1 cellular context compared by ENCODE assay signal in the genomic region with DNA sequence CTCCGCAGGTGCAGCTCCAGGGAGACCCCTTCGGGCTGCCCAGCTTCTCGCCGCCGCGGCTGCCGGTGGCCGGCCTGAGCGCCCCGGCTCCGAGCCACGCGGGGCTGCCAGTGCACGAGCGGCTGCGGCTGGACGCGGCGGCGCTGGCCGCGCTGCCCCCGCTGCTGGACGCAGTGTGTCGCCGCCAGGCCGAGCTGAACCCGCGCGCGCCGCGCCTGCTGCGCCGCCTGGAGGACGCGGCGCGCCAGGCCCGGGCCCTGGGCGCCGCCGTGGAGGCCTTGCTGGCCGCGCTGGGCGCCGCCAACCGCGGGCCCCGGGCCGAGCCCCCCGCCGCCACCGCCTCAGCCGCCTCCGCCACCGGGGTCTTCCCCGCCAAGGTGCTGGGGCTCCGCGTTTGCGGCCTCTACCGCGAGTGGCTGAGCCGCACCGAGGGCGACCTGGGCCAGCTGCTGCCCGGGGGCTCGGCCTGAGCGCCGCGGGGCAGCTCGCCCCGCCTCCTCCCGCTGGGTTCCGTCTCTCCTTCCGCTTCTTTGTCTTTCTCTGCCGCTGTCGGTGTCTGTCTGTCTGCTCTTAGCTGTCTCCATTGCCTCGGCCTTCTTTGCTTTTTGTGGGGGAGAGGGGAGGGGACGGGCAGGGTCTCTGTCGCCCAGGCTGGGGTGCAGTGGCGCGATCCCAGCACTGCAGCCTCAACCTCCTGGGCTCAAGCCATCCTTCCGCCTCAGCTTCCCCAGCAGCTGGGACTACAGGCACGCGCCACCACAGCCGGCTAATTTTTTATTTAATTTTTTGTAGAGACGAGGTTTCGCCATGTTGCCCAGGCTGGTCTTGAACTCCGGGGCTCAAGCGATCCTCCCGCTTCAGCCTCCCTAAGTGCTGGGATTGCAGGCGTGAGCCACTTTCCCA.
A peak's percentile ranks its signal among the peaks of the same experiment; 100 is the strongest.
TF ChIP-seq lines count a peak whose summit lies in the region.

No MANE protein-coding gene starts in this region.

TF ChIP-seq in HepG2, 621 proteins besides CTCF, POLR2A, EP300 and RAD21 (continued from another document and continues in another):
- TF ChIP-seq, protein P1, sequence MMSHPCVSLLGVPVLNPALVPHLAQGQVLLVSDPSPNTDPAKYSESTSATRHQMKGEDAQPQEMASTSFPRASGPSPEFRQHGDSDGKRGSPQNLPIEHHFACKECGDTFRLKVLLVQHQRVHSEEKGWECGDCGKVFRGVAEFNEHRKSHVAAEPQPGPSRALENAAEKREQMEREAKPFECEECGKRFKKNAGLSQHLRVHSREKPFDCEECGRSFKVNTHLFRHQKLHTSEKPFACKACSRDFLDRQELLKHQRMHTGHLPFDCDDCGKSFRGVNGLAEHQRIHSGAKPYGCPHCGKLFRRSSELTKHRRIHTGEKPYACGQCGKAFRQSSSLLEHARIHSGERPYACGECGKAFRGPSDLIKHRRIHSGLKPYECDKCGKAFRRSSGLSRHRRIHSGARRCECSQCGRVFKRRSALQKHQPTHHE (CRISPR knock-in tag; IDR thresholded peaks at IDR 0.05; ENCODE audit: borderline replicate concordance) = no peak
- TF ChIP-seq ZFP1 (CRISPR knock-in tag; IDR thresholded peaks at IDR 0.05) (no peak), SRSF1 (optimal IDR thresholded peaks at IDR 0.05; ENCODE audit: low read depth, low read length) (peak; percentile 42), ZNF703 (CRISPR knock-in tag; IDR thresholded peaks at IDR 0.05; ENCODE audit: borderline replicate concordance) (no peak), MTF2 (CRISPR knock-in tag; IDR thresholded peaks at IDR 0.05; ENCODE audit: borderline replicate concordance) (no peak), CCDC6 (CRISPR knock-in tag; IDR thresholded peaks at IDR 0.05) (peak; percentile 62; the same call in 1 of the 2 replicates), ZNF761 (CRISPR knock-in tag; conservative IDR thresholded peaks at IDR 0.05) (no peak; the same call in 1 of the 2 replicates), THAP11 (CRISPR knock-in tag; IDR thresholded peaks at IDR 0.05) (peak; percentile 55), ADNP (CRISPR knock-in tag; IDR thresholded peaks at IDR 0.05) (no peak), ZNF556 (CRISPR knock-in tag; IDR thresholded peaks at IDR 0.05; ENCODE audit: borderline replicate concordance) (no peak), RNF2 (conservative IDR thresholded peaks at IDR 0.05; ENCODE audit: low read depth) (0 out of 2 replicates have a peak, but pooled peaks have one; percentile 50), ZSCAN31 (CRISPR knock-in tag; IDR thresholded peaks at IDR 0.05; ENCODE audit: low read depth) (no peak), PRMT3 (CRISPR knock-in tag; IDR thresholded peaks at IDR 0.05; ENCODE audit: borderline replicate concordance, low read depth) (peak; percentile 55; the same call in 1 of the 2 replicates), MED8 (CRISPR knock-in tag; IDR thresholded peaks at IDR 0.05; ENCODE audit: insufficient replicate concordance) (peak; percentile 29), REPIN1 (CRISPR knock-in tag; IDR thresholded peaks at IDR 0.05; ENCODE audit: borderline replicate concordance, low read depth) (no peak), ZNF121 (CRISPR knock-in tag; IDR thresholded peaks at IDR 0.05) (no peak), PITX1 (CRISPR knock-in tag; IDR thresholded peaks at IDR 0.05) (no peak), SP5 (CRISPR knock-in tag; IDR thresholded peaks at IDR 0.05; ENCODE audit: borderline replicate concordance, low read depth) (0 out of 2 replicates have a peak, but pooled peaks have one; percentile 5), MAFG (CRISPR knock-in tag; IDR thresholded peaks at IDR 0.05) (no peak), ZNF251 (CRISPR knock-in tag; IDR thresholded peaks at IDR 0.05) (no peak), TSC22D2 (CRISPR knock-in tag; IDR thresholded peaks at IDR 0.05; ENCODE audit: borderline replicate concordance) (no peak), NAIF1 (CRISPR knock-in tag; IDR thresholded peaks at IDR 0.05; ENCODE audit: borderline replicate concordance) (no peak), JUN (CRISPR knock-in tag; IDR thresholded peaks at IDR 0.05) (no peak), SPEN (CRISPR knock-in tag; IDR thresholded peaks at IDR 0.05; ENCODE audit: low read depth) (peak; percentile 23; the same call in 1 of the 2 replicates), ZNF552 (CRISPR knock-in tag; IDR thresholded peaks at IDR 0.05; ENCODE audit: borderline replicate concordance) (no peak), DPF2 (CRISPR knock-in tag; IDR thresholded peaks at IDR 0.05; ENCODE audit: borderline replicate concordance, low read depth) (no peak), HNF4A (CRISPR knock-in tag; IDR thresholded peaks at IDR 0.05) (no peak), ZNF891 (CRISPR knock-in tag; IDR thresholded peaks at IDR 0.05) (no peak), ZNF337 (CRISPR knock-in tag; IDR thresholded peaks at IDR 0.05; ENCODE audit: borderline replicate concordance, low read depth) (no peak), KDM5B (CRISPR knock-in tag; IDR thresholded peaks at IDR 0.05; ENCODE audit: borderline replicate concordance) (peak; percentile 43; the same call in 1 of the 2 replicates), FOXM1 (CRISPR knock-in tag; IDR thresholded peaks at IDR 0.05) (no peak)
- TF ChIP-seq, protein P2, sequence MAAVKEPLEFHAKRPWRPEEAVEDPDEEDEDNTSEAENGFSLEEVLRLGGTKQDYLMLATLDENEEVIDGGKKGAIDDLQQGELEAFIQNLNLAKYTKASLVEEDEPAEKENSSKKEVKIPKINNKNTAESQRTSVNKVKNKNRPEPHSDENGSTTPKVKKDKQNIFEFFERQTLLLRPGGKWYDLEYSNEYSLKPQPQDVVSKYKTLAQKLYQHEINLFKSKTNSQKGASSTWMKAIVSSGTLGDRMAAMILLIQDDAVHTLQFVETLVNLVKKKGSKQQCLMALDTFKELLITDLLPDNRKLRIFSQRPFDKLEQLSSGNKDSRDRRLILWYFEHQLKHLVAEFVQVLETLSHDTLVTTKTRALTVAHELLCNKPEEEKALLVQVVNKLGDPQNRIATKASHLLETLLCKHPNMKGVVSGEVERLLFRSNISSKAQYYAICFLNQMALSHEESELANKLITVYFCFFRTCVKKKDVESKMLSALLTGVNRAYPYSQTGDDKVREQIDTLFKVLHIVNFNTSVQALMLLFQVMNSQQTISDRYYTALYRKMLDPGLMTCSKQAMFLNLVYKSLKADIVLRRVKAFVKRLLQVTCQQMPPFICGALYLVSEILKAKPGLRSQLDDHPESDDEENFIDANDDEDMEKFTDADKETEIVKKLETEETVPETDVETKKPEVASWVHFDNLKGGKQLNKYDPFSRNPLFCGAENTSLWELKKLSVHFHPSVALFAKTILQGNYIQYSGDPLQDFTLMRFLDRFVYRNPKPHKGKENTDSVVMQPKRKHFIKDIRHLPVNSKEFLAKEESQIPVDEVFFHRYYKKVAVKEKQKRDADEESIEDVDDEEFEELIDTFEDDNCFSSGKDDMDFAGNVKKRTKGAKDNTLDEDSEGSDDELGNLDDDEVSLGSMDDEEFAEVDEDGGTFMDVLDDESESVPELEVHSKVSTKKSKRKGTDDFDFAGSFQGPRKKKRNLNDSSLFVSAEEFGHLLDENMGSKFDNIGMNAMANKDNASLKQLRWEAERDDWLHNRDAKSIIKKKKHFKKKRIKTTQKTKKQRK (IDR thresholded peaks at IDR 0.05; ENCODE audit: low read length) = no peak
- TF ChIP-seq, protein P3, sequence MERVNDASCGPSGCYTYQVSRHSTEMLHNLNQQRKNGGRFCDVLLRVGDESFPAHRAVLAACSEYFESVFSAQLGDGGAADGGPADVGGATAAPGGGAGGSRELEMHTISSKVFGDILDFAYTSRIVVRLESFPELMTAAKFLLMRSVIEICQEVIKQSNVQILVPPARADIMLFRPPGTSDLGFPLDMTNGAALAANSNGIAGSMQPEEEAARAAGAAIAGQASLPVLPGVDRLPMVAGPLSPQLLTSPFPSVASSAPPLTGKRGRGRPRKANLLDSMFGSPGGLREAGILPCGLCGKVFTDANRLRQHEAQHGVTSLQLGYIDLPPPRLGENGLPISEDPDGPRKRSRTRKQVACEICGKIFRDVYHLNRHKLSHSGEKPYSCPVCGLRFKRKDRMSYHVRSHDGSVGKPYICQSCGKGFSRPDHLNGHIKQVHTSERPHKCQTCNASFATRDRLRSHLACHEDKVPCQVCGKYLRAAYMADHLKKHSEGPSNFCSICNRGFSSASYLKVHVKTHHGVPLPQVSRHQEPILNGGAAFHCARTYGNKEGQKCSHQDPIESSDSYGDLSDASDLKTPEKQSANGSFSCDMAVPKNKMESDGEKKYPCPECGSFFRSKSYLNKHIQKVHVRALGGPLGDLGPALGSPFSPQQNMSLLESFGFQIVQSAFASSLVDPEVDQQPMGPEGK (CRISPR knock-in tag; IDR thresholded peaks at IDR 0.05) = peak; percentile 14; the same call in 1 of the 2 replicates
- TF ChIP-seq, protein P4, sequence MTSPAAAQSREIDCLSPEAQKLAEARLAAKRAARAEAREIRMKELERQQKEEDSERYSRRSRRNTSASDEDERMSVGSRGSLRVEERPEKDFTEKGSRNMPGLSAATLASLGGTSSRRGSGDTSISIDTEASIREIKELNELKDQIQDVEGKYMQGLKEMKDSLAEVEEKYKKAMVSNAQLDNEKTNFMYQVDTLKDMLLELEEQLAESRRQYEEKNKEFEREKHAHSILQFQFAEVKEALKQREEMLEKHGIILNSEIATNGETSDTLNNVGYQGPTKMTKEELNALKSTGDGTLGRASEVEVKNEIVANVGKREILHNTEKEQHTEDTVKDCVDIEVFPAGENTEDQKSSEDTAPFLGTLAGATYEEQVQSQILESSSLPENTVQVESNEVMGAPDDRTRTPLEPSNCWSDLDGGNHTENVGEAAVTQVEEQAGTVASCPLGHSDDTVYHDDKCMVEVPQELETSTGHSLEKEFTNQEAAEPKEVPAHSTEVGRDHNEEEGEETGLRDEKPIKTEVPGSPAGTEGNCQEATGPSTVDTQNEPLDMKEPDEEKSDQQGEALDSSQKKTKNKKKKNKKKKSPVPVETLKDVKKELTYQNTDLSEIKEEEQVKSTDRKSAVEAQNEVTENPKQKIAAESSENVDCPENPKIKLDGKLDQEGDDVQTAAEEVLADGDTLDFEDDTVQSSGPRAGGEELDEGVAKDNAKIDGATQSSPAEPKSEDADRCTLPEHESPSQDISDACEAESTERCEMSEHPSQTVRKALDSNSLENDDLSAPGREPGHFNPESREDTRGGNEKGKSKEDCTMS (CRISPR knock-in tag; conservative IDR thresholded peaks at IDR 0.05) = no peak
- TF ChIP-seq, protein P5, sequence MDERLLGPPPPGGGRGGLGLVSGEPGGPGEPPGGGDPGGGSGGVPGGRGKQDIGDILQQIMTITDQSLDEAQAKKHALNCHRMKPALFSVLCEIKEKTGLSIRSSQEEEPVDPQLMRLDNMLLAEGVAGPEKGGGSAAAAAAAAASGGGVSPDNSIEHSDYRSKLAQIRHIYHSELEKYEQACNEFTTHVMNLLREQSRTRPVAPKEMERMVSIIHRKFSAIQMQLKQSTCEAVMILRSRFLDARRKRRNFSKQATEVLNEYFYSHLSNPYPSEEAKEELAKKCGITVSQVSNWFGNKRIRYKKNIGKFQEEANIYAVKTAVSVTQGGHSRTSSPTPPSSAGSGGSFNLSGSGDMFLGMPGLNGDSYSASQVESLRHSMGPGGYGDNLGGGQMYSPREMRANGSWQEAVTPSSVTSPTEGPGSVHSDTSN (CRISPR knock-in tag; IDR thresholded peaks at IDR 0.05) = no peak
- TF ChIP-seq, protein P6, sequence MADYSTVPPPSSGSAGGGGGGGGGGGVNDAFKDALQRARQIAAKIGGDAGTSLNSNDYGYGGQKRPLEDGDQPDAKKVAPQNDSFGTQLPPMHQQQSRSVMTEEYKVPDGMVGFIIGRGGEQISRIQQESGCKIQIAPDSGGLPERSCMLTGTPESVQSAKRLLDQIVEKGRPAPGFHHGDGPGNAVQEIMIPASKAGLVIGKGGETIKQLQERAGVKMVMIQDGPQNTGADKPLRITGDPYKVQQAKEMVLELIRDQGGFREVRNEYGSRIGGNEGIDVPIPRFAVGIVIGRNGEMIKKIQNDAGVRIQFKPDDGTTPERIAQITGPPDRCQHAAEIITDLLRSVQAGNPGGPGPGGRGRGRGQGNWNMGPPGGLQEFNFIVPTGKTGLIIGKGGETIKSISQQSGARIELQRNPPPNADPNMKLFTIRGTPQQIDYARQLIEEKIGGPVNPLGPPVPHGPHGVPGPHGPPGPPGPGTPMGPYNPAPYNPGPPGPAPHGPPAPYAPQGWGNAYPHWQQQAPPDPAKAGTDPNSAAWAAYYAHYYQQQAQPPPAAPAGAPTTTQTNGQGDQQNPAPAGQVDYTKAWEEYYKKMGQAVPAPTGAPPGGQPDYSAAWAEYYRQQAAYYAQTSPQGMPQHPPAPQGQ (CRISPR knock-in tag; IDR thresholded peaks at IDR 0.05; ENCODE audit: borderline replicate concordance) = no peak
- TF ChIP-seq, protein P7, sequence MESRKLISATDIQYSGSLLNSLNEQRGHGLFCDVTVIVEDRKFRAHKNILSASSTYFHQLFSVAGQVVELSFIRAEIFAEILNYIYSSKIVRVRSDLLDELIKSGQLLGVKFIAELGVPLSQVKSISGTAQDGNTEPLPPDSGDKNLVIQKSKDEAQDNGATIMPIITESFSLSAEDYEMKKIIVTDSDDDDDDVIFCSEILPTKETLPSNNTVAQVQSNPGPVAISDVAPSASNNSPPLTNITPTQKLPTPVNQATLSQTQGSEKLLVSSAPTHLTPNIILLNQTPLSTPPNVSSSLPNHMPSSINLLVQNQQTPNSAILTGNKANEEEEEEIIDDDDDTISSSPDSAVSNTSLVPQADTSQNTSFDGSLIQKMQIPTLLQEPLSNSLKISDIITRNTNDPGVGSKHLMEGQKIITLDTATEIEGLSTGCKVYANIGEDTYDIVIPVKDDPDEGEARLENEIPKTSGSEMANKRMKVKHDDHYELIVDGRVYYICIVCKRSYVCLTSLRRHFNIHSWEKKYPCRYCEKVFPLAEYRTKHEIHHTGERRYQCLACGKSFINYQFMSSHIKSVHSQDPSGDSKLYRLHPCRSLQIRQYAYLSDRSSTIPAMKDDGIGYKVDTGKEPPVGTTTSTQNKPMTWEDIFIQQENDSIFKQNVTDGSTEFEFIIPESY (CRISPR knock-in tag; IDR thresholded peaks at IDR 0.05) = peak; percentile 67
- TF ChIP-seq, protein P8, sequence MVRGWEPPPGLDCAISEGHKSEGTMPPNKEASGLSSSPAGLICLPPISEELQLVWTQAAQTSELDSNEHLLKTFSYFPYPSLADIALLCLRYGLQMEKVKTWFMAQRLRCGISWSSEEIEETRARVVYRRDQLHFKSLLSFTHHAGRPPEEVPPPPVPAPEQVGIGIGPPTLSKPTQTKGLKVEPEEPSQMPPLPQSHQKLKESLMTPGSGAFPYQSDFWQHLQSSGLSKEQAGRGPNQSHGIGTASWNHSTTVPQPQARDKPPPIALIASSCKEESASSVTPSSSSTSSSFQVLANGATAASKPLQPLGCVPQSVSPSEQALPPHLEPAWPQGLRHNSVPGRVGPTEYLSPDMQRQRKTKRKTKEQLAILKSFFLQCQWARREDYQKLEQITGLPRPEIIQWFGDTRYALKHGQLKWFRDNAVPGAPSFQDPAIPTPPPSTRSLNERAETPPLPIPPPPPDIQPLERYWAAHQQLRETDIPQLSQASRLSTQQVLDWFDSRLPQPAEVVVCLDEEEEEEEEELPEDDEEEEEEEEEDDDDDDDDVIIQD (CRISPR knock-in tag; IDR thresholded peaks at IDR 0.05; ENCODE audit: low read depth) = no peak
- TF ChIP-seq, protein P9, sequence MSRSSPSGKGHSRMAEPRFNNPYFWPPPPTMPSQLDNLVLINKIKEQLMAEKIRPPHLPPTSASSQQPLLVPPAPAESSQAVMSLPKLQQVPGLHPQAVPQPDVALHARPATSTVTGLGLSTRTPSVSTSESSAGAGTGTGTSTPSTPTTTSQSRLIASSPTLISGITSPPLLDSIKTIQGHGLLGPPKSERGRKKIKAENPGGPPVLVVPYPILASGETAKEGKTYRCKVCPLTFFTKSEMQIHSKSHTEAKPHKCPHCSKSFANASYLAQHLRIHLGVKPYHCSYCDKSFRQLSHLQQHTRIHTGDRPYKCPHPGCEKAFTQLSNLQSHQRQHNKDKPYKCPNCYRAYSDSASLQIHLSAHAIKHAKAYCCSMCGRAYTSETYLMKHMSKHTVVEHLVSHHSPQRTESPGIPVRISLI (CRISPR knock-in tag; IDR thresholded peaks at IDR 0.05; ENCODE audit: borderline replicate concordance) = no peak
